In the genomic region with DNA sequence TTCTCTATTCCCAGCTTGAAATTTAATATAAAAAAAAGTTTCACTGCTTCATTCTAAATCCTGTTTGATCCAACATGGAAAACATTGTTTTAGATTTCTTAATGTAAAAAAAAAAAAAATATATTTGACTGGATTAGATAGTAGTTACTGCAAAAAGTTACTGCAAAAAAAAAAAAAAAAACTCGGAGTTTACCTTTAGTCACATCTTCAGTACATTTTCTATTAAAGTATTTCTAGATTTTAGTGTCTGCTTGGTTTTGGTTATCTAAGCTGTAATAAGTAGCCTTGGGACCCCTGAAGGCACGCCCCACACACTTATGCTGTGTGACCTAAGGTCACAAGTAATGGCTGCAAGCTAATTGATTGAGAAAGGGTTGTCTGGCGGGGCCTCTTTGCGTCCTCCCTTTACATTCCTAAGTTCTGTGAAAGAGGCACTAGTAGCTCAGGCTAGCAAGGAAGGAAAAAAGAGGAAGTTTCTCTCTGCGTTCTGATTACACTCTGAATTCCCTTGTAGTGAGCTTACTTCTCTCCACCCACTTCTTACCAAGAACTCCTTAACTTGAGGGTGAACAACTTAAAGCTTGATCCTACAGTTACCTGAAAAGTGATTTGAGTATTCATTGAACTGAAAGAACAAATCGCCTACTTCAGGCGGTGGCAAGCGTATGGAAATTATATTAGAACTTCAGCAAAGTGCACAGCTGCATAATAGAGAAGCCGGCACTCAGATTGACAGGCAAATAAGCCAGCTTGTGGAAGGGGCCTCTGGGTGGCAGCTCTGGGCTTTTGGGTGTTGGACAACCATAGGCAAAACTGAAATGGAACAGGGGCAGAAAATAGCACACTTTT, we compare ENCODE assay signal across 9 cellular contexts.
DNase-seq lines count a peak whose midpoint lies in the region; ATAC-seq, FAIRE-seq and TF ChIP-seq lines count a peak whose summit lies in the region.
"Had no signal": no experiment of that assay in that cellular context is flagged by ENCODE, and none has a peak within 500 bp of the region (broad histone marks: within the 10 kb centered on the region; RNA-seq: fewer than 3 reads in every experiment).

No MANE protein-coding gene starts in this region.

- FAIRE-seq in GM12892 (lab: Jason Lieb, UNC) = no peak

- ATAC-seq in GM18498 (IDR thresholded peaks at IDR 0.05; ENCODE audit: unreplicated experiment) = peak; percentile 81
- peak; percentile 70 for ATAC-seq in HG03060 (IDR thresholded peaks at IDR 0.05; ENCODE audit: low read depth, unreplicated experiment)

- DNase-seq in SK-N-DZ (ENCODE audit: low spot score) (peak; percentile 78), fibroblast of gingiva (ENCODE audit: low read depth) (peak; percentile 78), myocyte (ENCODE audit: low read depth) (peak; percentile 85), T-helper 1 cell (no peak), GOT3 (lab: John Stamatoyannopoulos, UW) (no peak), GM12892 (ENCODE audit: insufficient read length) (no peak)
- DNase-seq: activated naive CD8-positive, alpha-beta T cell treated with anti-CD3 and anti-CD28 coated beads, Interleukin-2, amount 10 ng/mL, durations not matched to agents 7 days and 5 days had no signal

- TF ChIP-seq POLR2A in GM12892 (IDR thresholded peaks at IDR 0.05; ENCODE audit: low read depth, low read length) = no peak

Comparison
In these comparisons a context has a peak if more than half of its experiments do, and no peak if none do; other contexts are left out.
1. DNase-seq: peak in SK-N-DZ (single experiment), fibroblast of gingiva (single experiment) and myocyte (single experiment); none in T-helper 1 cell (0 of 5), GOT3 (single experiment) and GM12892 (single experiment).